ENCODE assay signal across 8 cellular contexts in the genomic region with DNA sequence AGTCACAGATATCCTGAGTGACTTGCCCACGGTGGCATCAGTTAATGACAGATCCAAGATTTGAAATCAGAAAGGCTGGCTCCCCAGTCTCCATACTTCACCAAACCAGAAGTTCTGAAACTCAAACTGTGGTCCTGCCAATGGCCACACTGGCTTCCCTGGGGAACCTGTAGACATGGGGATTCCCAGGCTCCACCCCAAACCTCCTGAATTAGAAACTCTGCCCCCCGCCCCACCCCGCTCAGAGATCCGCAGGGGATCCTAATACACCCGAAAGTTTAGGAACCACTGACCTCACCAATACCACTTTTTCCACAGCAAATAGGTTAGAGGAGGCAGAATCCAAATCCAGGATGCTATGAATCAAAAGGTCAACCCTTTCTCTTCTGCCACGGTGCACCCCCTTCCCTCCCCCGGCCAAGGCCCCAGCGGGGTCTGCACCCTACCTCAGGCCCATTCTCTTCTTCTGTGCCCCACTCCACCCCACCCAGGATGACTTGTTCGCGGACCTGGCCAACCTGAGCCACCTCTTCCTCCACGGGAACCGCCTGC. TPM values are rescaled to one million over a fixed set of nuclear protein-coding genes. Genes with fewer than 3 reads are reported as not detected.
DNase-seq lines count a peak whose midpoint lies in the region; ATAC-seq, FAIRE-seq and TF ChIP-seq lines count a peak whose summit lies in the region.

No MANE protein-coding gene starts in this region.

- no TSS peak for BruUV-seq in MCF 10A (replicated peaks; lab: Mats Ljungman, UMichigan)

- DNase-seq in CD14-positive monocyte (ENCODE audit: low spot score), result no peak
- DNase-seq in HFF-Myc (ENCODE audit: extremely low read depth, low read depth), result no peak
- no peak for DNase-seq in MCF 10A (ENCODE audit: unreplicated experiment)
- peak in 1 of 10 donors; percentile 18 for DNase-seq in naive thymus-derived CD8-positive, alpha-beta T cell
- no peak for DNase-seq in frontal cortex (ENCODE audit: low spot score in 2 of 2)
- no peak for DNase-seq in activated gamma-delta T cell (lab: John Stamatoyannopoulos, UW)
- no peak for DNase-seq in GM03348 (ENCODE audit: low spot score)
- DNase-seq in NCI-H2107 (lab: John Stamatoyannopoulos, UW), result no peak

- no peak for TF ChIP-seq CTCF in CD14-positive monocyte (IDR thresholded peaks at IDR 0.05)
- TF ChIP-seq CTCF in HFF-Myc (IDR thresholded peaks at IDR 0.05; ENCODE audit: low read depth, low read length, missing control alignments), result no peak
- TF ChIP-seq CTCF in MCF 10A (IDR thresholded peaks at IDR 0.05; ENCODE audit: unreplicated experiment), result no peak

- H3K9me3 Mint-ChIP-seq in CD14-positive monocyte, result peaks cover 0 to 5% (median 0%) of the 10 kb centered on the region in 7 donors
- H3K9me3 Mint-ChIP-seq in MCF 10A (ENCODE audit: unreplicated experiment), result no peaks in the 10 kb centered on the region
- H3K9me3 Mint-ChIP-seq in naive thymus-derived CD8-positive, alpha-beta T cell, result no peaks in the 10 kb centered on the region

- CTCF ChIA-PET in MCF 10A (lab: Yijun Ruan, JAX), result interaction anchor here (1.1 to 4.6 kb wide), 5 partner anchors 12 to 50 kb away, joined by 3 to 50 read pairs (median 10); no protein-coding TSS in a partner anchor

- H3K27ac Mint-ChIP-seq in CD14-positive monocyte, result peak overlapping the region in 1 of 7 donors; percentile 33
- H3K27ac Mint-ChIP-seq in MCF 10A (ENCODE audit: low read depth, unreplicated experiment), result no peak overlapping the region
- H3K27ac Mint-ChIP-seq in naive thymus-derived CD8-positive, alpha-beta T cell, result peak overlapping the region in 6 of 10 donors; percentile 20 to 70 (median 45)

- H3K4me1 Mint-ChIP-seq in CD14-positive monocyte (peaks cover 46% of the 10 kb centered on the region), MCF 10A (ENCODE audit: insufficient read depth, unreplicated experiment) (no peaks in the 10 kb centered on the region)
- peaks cover 21 to 51% (median 40%) of the 10 kb centered on the region in 4 donors for H3K4me1 Mint-ChIP-seq in naive thymus-derived CD8-positive, alpha-beta T cell

- peaks cover 10 to 23% (median 17%) of the 10 kb centered on the region in 3 donors for H3K27me3 Mint-ChIP-seq in CD14-positive monocyte (ENCODE audit: low read depth in 3 of 3)
- H3K27me3 Mint-ChIP-seq in MCF 10A (ENCODE audit: insufficient read depth, unreplicated experiment), result peaks cover 3% of the 10 kb centered on the region
- peaks cover 0 to 1% (median 0%) of the 10 kb centered on the region in 5 donors for H3K27me3 Mint-ChIP-seq in naive thymus-derived CD8-positive, alpha-beta T cell

- no peak for ATAC-seq in naive thymus-derived CD8-positive, alpha-beta T cell

- no peak for FAIRE-seq in frontal cortex (lab: Jason Lieb, UNC)

- H3K4me3 ChIP-seq in HFF-Myc (replicated peaks; ENCODE audit: low read depth, low read length), result peak overlapping the region; percentile 32; the same call in 1 of the 2 replicates

- intact Hi-C loops in CD14-positive monocyte (cut with micrococcal nuclease), result loop anchor here in 1 of 2 donors (5.0 kb wide), 1 partner anchor 42 kb away; the partner anchor contains the start of gene SLC43A1
- intact Hi-C loops in MCF 10A (cut with micrococcal nuclease), result no loop called here

- H3K36me3 Mint-ChIP-seq in CD14-positive monocyte (peaks cover 0 to 4% of the 10 kb centered on the region in 2 donors), MCF 10A (ENCODE audit: insufficient read depth, unreplicated experiment) (no peaks in the 10 kb centered on the region)
- H3K36me3 Mint-ChIP-seq in naive thymus-derived CD8-positive, alpha-beta T cell, result no peaks in the 10 kb centered on the region

- peak overlapping the region; percentile 81 to 85 for H3K4me3 Mint-ChIP-seq in CD14-positive monocyte
- peak overlapping the region; percentile 58 for H3K4me3 Mint-ChIP-seq in MCF 10A (ENCODE audit: unreplicated experiment)
- H3K4me3 Mint-ChIP-seq in naive thymus-derived CD8-positive, alpha-beta T cell, result peak overlapping the region; percentile 74 to 86 (median 80)

- POLR2A ChIA-PET in MCF 10A (lab: Yijun Ruan, JAX), result interaction anchor here (0.7 kb wide), 1 partner anchor 24 kb away, joined by 3 read pairs; no protein-coding TSS in a partner anchor
- POLR2A ChIA-PET in naive thymus-derived CD8-positive, alpha-beta T cell (lab: Charles Lee), result interaction anchor here (1.0 to 1.5 kb wide), 2 partner anchors 18 to 140 kb away, joined by 4 to 8 read pairs; partner anchors contain the start of gene SSRP1

RNA-seq across cellular contexts. Expression of gene RTN4RL2, which starts 15.4 kb away (rescaled TPM):
- under 1 TPM; 0.40 to 0.53 TPM for polyA plus RNA-seq in CD14-positive monocyte
- 2.0 and 3.2 TPM in 2 replicates for total RNA-seq in MCF 10A (2022)
- total RNA-seq in naive thymus-derived CD8-positive, alpha-beta T cell, result not detected
- polyA plus RNA-seq in naive thymus-derived CD8-positive, alpha-beta T cell, result under 1 TPM in 2 of 3 donors, not detected in 1; 0.09 to 0.21 TPM
- 0.41 TPM for total RNA-seq in frontal cortex

RNA-seq across cellular contexts. Expression of gene SLC43A1, which starts 39.8 kb away (rescaled TPM):
- 1 to 10 TPM; 5.4 to 5.8 TPM for polyA plus RNA-seq in CD14-positive monocyte
- 1.7 and 3.2 TPM in 2 replicates for total RNA-seq in MCF 10A (2022)
- total RNA-seq in naive thymus-derived CD8-positive, alpha-beta T cell, result 10 to 100 TPM; 27.2 to 27.8 TPM
- polyA plus RNA-seq in naive thymus-derived CD8-positive, alpha-beta T cell, result 10 to 100 TPM; 15.3 to 23.2 (median 21.4) TPM
- 2.0 TPM for total RNA-seq in frontal cortex

RNA-seq across cellular contexts. Expression of gene SLC43A3, which starts 48.8 kb away (rescaled TPM):
- polyA plus RNA-seq in CD14-positive monocyte, result 100 to 1,000 TPM; 109 to 116 TPM
- 96.6 and 112 TPM in 2 replicates for total RNA-seq in MCF 10A (2022)
- 10 to 100 TPM; 14.5 to 17.4 TPM for total RNA-seq in naive thymus-derived CD8-positive, alpha-beta T cell
- 10 to 100 TPM; 11.4 to 13.7 (median 11.5) TPM for polyA plus RNA-seq in naive thymus-derived CD8-positive, alpha-beta T cell
- 4.1 TPM for total RNA-seq in frontal cortex

RNA-seq across cellular contexts. Expression of gene TIMM10, which starts 54.8 kb away (rescaled TPM):
- polyA plus RNA-seq in CD14-positive monocyte, result 10 to 100 TPM; 58.3 to 62.1 TPM
- total RNA-seq in MCF 10A (2022) (52.2 and 80.3 TPM in 2 replicates), frontal cortex (39.9 TPM)
- 10 to 100 TPM; 26.6 to 30.2 TPM for total RNA-seq in naive thymus-derived CD8-positive, alpha-beta T cell
- polyA plus RNA-seq in naive thymus-derived CD8-positive, alpha-beta T cell, result 10 to 100 TPM; 66.1 to 86.5 (median 70.5) TPM
